In genomic region chr7:90595801-90596683, GRCh38 we compare ENCODE assay signal across 8 cellular contexts. TPM values are rescaled to one million over a fixed set of nuclear protein-coding genes. Genes with fewer than 3 reads are reported as not detected.
DNase-seq lines count a peak whose midpoint lies in the region; FAIRE-seq and TF ChIP-seq lines count a peak whose summit lies in the region.

CDK14 (plus strand) TSS chr7:90596321; CDS start chr7:90596628, 307 bp downstream.

- H3K36me3 ChIP-seq in keratinocyte (ENCODE audit: control insufficient read depth in 2 of 2, extremely low read depth in 1 of 2, insufficient read depth in 2 of 2, low read length in 2 of 2), result no peaks in the 10 kb centered on the region
- no peaks in the 10 kb centered on the region for H3K36me3 ChIP-seq in small intestine (ENCODE audit: control insufficient read depth in 2 of 2, insufficient read depth in 2 of 2, low read length in 2 of 2)

- peak within 1 kb of the TSS; percentile 61 for H3K9ac ChIP-seq in keratinocyte (ENCODE audit: control insufficient read depth, extremely low read depth, insufficient read depth, low read length)

- H3K27me3 ChIP-seq in keratinocyte (ENCODE audit: control insufficient read depth, extremely low read depth, insufficient read depth, low read length) (peaks cover 7% of the 10 kb centered on the region), small intestine (ENCODE audit: control insufficient read depth in 2 of 2, insufficient read depth in 2 of 2, low read length in 2 of 2) (peaks cover 0 to 4% of the 10 kb centered on the region in 2 donors)

- DNase-seq in activated effector memory CD4-positive, alpha-beta T cell treated with anti-CD3 and anti-CD28 coated beads, Interleukin-2, amount 50 U/mL, for 16 hours, result peak; percentile 71
- no peak for DNase-seq in activated effector memory CD4-positive, alpha-beta T cell treated with Interleukin-2 at 50 U/mL for 16 hours
- DNase-seq in HCEC 1CT (peak; percentile 70), M059J (ENCODE audit: low read depth) (peak; percentile 52), SKM-1 treated with dmso at 0.1 percent for 144 hours (lab: John Stamatoyannopoulos, UW; ENCODE audit: unreplicated experiment) (peak; percentile 83), cardiac fibroblast (ENCODE audit: low read depth in 2 of 2) (peak; percentile 72 to 77), keratinocyte (ENCODE audit: low read depth, low spot score) (no peak), small intestine (peak; percentile 71)

- peak within 1 kb of the TSS; percentile 79 to 80 for H3K4me3 ChIP-seq in cardiac fibroblast (replicated peaks in 1 of 2; ENCODE audit: low read depth in 2 of 2, low read length in 2 of 2)
- peak within 1 kb of the TSS; percentile 59 to 74 (median 73) for H3K4me3 ChIP-seq in keratinocyte (ENCODE audit: control insufficient read depth in 2 of 3, extremely low read depth in 1 of 3, insufficient read depth in 2 of 3, low read depth in 1 of 3, low read length in 3 of 3)
- peak within 1 kb of the TSS; percentile 37 to 70 for H3K4me3 ChIP-seq in small intestine (ENCODE audit: low read depth in 1 of 2, low read length in 2 of 2)

- no peaks in the 10 kb centered on the region for H4K20me1 ChIP-seq in keratinocyte (ENCODE audit: control insufficient read depth, extremely low read depth, insufficient read depth, low read length)

- H3K9me3 ChIP-seq in keratinocyte (ENCODE audit: control insufficient read depth, low read depth, low read length) (no peaks in the 10 kb centered on the region), small intestine (ENCODE audit: control insufficient read depth, low read depth) (no peaks in the 10 kb centered on the region)

- no peaks in the 10 kb centered on the region for H3K79me2 ChIP-seq in keratinocyte (ENCODE audit: control insufficient read depth, insufficient read depth, low read length)

- FAIRE-seq in keratinocyte (lab: Jason Lieb, UNC) (no peak), small intestine (lab: Jason Lieb, UNC) (no peak)

- WGBS in small intestine, 3 donors, result 1% methylated on average over 38 to 118 of the region's 118 CpGs

- TF ChIP-seq CTCF in cardiac fibroblast (IDR thresholded peaks at IDR 0.05; ENCODE audit: low read depth, low read length) (peak; percentile 38), keratinocyte (optimal IDR thresholded peaks at IDR 0.05 in 1 of 3, IDR thresholded peaks at IDR 0.05 in 1 of 3, conservative IDR thresholded peaks at IDR 0.05 in 1 of 3; ENCODE audit: extremely low read depth in 1 of 3, insufficient read depth in 2 of 3, low read length in 3 of 3) (peak in 2 of 3 experiments; percentile 48 to 58)

- H3K27ac ChIP-seq in keratinocyte (ENCODE audit: control insufficient read depth, insufficient read depth, low read length), result peak within 1 kb of the TSS; percentile 22
- H3K27ac ChIP-seq in small intestine (ENCODE audit: low read depth in 1 of 2, low read length in 1 of 2), result peak within 1 kb of the TSS in 1 of 2 donors; percentile 68

- peak within 1 kb of the TSS; percentile 90 for H3K4me2 ChIP-seq in keratinocyte (ENCODE audit: control insufficient read depth, extremely low read depth, insufficient read depth, low read depth, low read length)

- H3K4me1 ChIP-seq in keratinocyte (ENCODE audit: control insufficient read depth, extremely low read depth, insufficient read depth, low read length), result peaks cover 14% of the 10 kb centered on the region
- H3K4me1 ChIP-seq in small intestine (ENCODE audit: control insufficient read depth in 2 of 2, insufficient read depth in 1 of 2, low read depth in 1 of 2, low read length in 1 of 2), result no peaks in the 10 kb centered on the region

- no peaks in the 10 kb centered on the region for H3K9me1 ChIP-seq in keratinocyte (ENCODE audit: control insufficient read depth, extremely low read depth, insufficient read depth, low read length)

- dilution Hi-C loops in keratinocyte (cut with MboI; ENCODE audit: extremely low pct_ligation_motif_present, low sequenced_read_pairs), result no loop called here

- peak within 1 kb of the TSS; percentile 80 for H2AFZ ChIP-seq in keratinocyte (ENCODE audit: control insufficient read depth, low read length)

RNA-seq across cellular contexts. Expression of gene CDK14, which starts in this region (rescaled TPM):
- total RNA-seq in M059J (2014; rRNA removed; shearing (Covaris generic)), result 3.9 and 6.5 TPM in 2 replicates
- 3.5 to 4.0 TPM (median 3.7 TPM) in 3 replicates for polyA plus RNA-seq in keratinocyte
- 2.2 TPM for polyA plus RNA-seq in keratinocyte (2011; ENCODE audit: low read depth)
- 2.3 and 4.6 TPM in 2 replicates for polyA plus RNA-seq in keratinocyte (2011; cell fraction: cytosol; rRNA removed)
- polyA plus RNA-seq in keratinocyte (2011; cell fraction: nucleus; rRNA removed), result 2.7 and 4.0 TPM in 2 replicates
- polyA plus RNA-seq in keratinocyte (2012; ENCODE audit: low replicate concordance), result 1.6 and 3.2 TPM in 2 replicates
- polyA minus RNA-seq in keratinocyte, result 1.6 to 8.9 TPM (median 8.7 TPM) in 3 replicates
- 3.5 TPM for polyA minus RNA-seq in keratinocyte (2011; cell fraction: cytosol; rRNA and poly(A)+ RNA removed)
- polyA minus RNA-seq in keratinocyte (2011; cell fraction: nucleus; rRNA and poly(A)+ RNA removed), result 8.3 and 16.8 TPM in 2 replicates
- 1 to 10 TPM in 2 of 3 donors, not detected in 1; 1.1 to 2.0 TPM for polyA plus RNA-seq in small intestine

Comparison
In these comparisons a context has a peak if more than half of its experiments do, and no peak if none do; other contexts are left out.
1. DNase-seq: peak in activated effector memory CD4-positive, alpha-beta T cell treated with anti-CD3 and anti-CD28 coated beads, Interleukin-2, amount 50 U/mL, for 16 hours (single experiment), HCEC 1CT (single experiment), M059J (single experiment), SKM-1 treated with dmso at 0.1 percent for 144 hours (single experiment), cardiac fibroblast (2 of 2) and small intestine (single experiment); none in activated effector memory CD4-positive, alpha-beta T cell treated with Interleukin-2 at 50 U/mL for 16 hours (single experiment) and keratinocyte (single experiment).
2. Peak in every context shown above with its lines, with median percentiles within 50 percentile points of each other: H3K4me3 ChIP-seq.